Comparison of ENCODE assay signal across 8 cellular contexts in genomic region chrX:38220936-38221386, GRCh38. TPM values are rescaled to one million over a fixed set of nuclear protein-coding genes. Genes with fewer than 3 reads are reported as not detected.
A peak's percentile ranks its signal among the peaks of the same experiment; 100 is the strongest.
DNase-seq lines count a peak whose midpoint lies in the region; ATAC-seq and TF ChIP-seq lines count a peak whose summit lies in the region.

No MANE protein-coding gene starts in this region.

- no peak for TF ChIP-seq CTCF in foreskin fibroblast (IDR thresholded peaks at IDR 0.05; ENCODE audit: low read depth, low read length)
- no peak for TF ChIP-seq CTCF in osteoblast (IDR thresholded peaks at IDR 0.05; ENCODE audit: extremely low read depth, low read depth, low read length)

- peaks cover 2 to 8% (median 4%) of the 10 kb centered on the region in 4 donors for H3K4me1 Mint-ChIP-seq in CD4-positive, alpha-beta memory T cell

- peaks cover 6% of the 10 kb centered on the region for H3K79me2 ChIP-seq in osteoblast (ENCODE audit: insufficient read depth, low read length)

- H3K4me3 Mint-ChIP-seq in CD4-positive, alpha-beta memory T cell: peak overlapping the region; percentile 13 to 74 (median 60)

- no peak overlapping the region for H3K27ac ChIP-seq in CD4-positive, alpha-beta memory T cell (ENCODE audit: low read depth, low read length)
- H3K27ac ChIP-seq in osteoblast (ENCODE audit: low read depth, low read length) (peak overlapping the region; percentile 22), caudate nucleus (ENCODE audit: low read depth, low read length) (no peak overlapping the region)

- no peaks in the 10 kb centered on the region for H3K4me1 ChIP-seq in CD4-positive, alpha-beta memory T cell (ENCODE audit: insufficient read depth, low read length)
- H3K4me1 ChIP-seq in osteoblast (ENCODE audit: insufficient read depth, low read length): peaks cover 10% of the 10 kb centered on the region

- POLR2A ChIA-PET in CD4-positive, alpha-beta memory T cell (lab: Charles Lee; ENCODE audit: partially characterized antibody): no interaction called here

- no peaks in the 10 kb centered on the region for H3K27me3 ChIP-seq in CD4-positive, alpha-beta memory T cell (ENCODE audit: insufficient read depth, low read length)
- H3K27me3 ChIP-seq in osteoblast (ENCODE audit: insufficient read depth, low read length): no peaks in the 10 kb centered on the region

- H2AFZ ChIP-seq in osteoblast (ENCODE audit: low read length): peak overlapping the region; percentile 80

- intact Hi-C loops in CD4-positive, alpha-beta memory T cell (cut with micrococcal nuclease): no loop called here

- no peak for DNase-seq in CD4-positive, alpha-beta memory T cell
- DNase-seq in SK-MEL-5 (ENCODE audit: low read depth, low spot score) (peak; percentile 52), foreskin fibroblast (no peak), osteoblast (ENCODE audit: insufficient read length, low spot score, missing footprints) (peak; percentile 80), caudate nucleus (lab: John Stamatoyannopoulos, UW) (no peak), HCEC 1CT (no peak)
- DNase-seq in activated CD4-positive, alpha-beta T cell treated with anti-CD3 and anti-CD28 coated beads for 1 hour: no peak

- CTCF ChIA-PET in CD4-positive, alpha-beta memory T cell (lab: Charles Lee; ENCODE audit: partially characterized antibody): no interaction called here

- in situ Hi-C loops in SK-MEL-5 (cut with HindIII; ENCODE audit: low pct_unique_long_range_greater_than_20kb, low sequenced_read_pairs): no loop called here

- peak overlapping the region; percentile 81 for H3K4me2 ChIP-seq in osteoblast (ENCODE audit: insufficient read depth, low read length)

- H3K4me3 ChIP-seq in CD4-positive, alpha-beta memory T cell (ENCODE audit: low read length in 2 of 2): no peak overlapping the region
- H3K4me3 ChIP-seq in foreskin fibroblast (ENCODE audit: low read depth in 1 of 2, low read length in 2 of 2) (peak overlapping the region; percentile 64 to 77), osteoblast (ENCODE audit: insufficient read depth, low read length) (peak overlapping the region; percentile 71)

- ATAC-seq in HG03378 (IDR thresholded peaks at IDR 0.05; ENCODE audit: unreplicated experiment): no peak

- H4K20me1 ChIP-seq in osteoblast (ENCODE audit: insufficient read depth, low read length): no peaks in the 10 kb centered on the region

- peaks cover 17 to 21% of the 10 kb centered on the region in 2 donors for H3K27me3 Mint-ChIP-seq in CD4-positive, alpha-beta memory T cell

- no peak overlapping the region for H3K27ac Mint-ChIP-seq in CD4-positive, alpha-beta memory T cell

- H3K36me3 ChIP-seq in CD4-positive, alpha-beta memory T cell (ENCODE audit: insufficient read depth, low read length): no peaks in the 10 kb centered on the region
- no peaks in the 10 kb centered on the region for H3K36me3 ChIP-seq in osteoblast (ENCODE audit: insufficient read depth, low read length)

- no peaks in the 10 kb centered on the region for H3K9me3 ChIP-seq in CD4-positive, alpha-beta memory T cell (ENCODE audit: control insufficient read depth in 1 of 2, low read length in 2 of 2)
- no peaks in the 10 kb centered on the region for H3K9me3 ChIP-seq in osteoblast (ENCODE audit: low read depth, low read length)

- peaks cover 0 to 1% (median 0%) of the 10 kb centered on the region in 8 donors for H3K9me3 Mint-ChIP-seq in CD4-positive, alpha-beta memory T cell

- no peaks in the 10 kb centered on the region for H3K36me3 Mint-ChIP-seq in CD4-positive, alpha-beta memory T cell

RNA-seq across cellular contexts. Expression of gene SRPX, which starts 0.3 kb away (rescaled TPM):
- total RNA-seq in CD4-positive, alpha-beta memory T cell: not detected
- polyA plus RNA-seq in CD4-positive, alpha-beta memory T cell: under 1 TPM in 1 of 2 donors, not detected in 1; 0.21 TPM
- 202 and 205 TPM in 2 replicates for total RNA-seq in SK-MEL-5 (2014; rRNA removed; shearing (Covaris generic))
- 425 and 490 TPM in 2 replicates for polyA plus RNA-seq in SK-MEL-5 (2015; cell fraction: cytosol; rRNA removed)
- 75.1 and 82.3 TPM in 2 replicates for polyA plus RNA-seq in SK-MEL-5 (2015; cell fraction: nucleus; rRNA removed)
- total RNA-seq in osteoblast: 76.7 and 93.1 TPM in 2 replicates

Comparison
In these comparisons a context has a peak if more than half of its experiments do, and no peak if none do; other contexts are left out.
1. DNase-seq: peak in SK-MEL-5 (single experiment) and osteoblast (single experiment); none in CD4-positive, alpha-beta memory T cell (0 of 5), foreskin fibroblast (0 of 2), caudate nucleus (0 of 61), HCEC 1CT (single experiment) and activated CD4-positive, alpha-beta T cell treated with anti-CD3 and anti-CD28 coated beads for 1 hour (single experiment).
2. H3K4me3 ChIP-seq: peak in foreskin fibroblast (2 of 2) and osteoblast (single experiment); none in CD4-positive, alpha-beta memory T cell (0 of 2).
3. RNA of gene SRPX, which starts 0.3 kb away (total RNA-seq): 202 to 205 TPM in SK-MEL-5 and 76.7 to 93.1 TPM in osteoblast; not detected in CD4-positive, alpha-beta memory T cell; every median in the first group is over 10 times any median in the second.